ENCODE assay signal across 8 cellular contexts in the genomic region with DNA sequence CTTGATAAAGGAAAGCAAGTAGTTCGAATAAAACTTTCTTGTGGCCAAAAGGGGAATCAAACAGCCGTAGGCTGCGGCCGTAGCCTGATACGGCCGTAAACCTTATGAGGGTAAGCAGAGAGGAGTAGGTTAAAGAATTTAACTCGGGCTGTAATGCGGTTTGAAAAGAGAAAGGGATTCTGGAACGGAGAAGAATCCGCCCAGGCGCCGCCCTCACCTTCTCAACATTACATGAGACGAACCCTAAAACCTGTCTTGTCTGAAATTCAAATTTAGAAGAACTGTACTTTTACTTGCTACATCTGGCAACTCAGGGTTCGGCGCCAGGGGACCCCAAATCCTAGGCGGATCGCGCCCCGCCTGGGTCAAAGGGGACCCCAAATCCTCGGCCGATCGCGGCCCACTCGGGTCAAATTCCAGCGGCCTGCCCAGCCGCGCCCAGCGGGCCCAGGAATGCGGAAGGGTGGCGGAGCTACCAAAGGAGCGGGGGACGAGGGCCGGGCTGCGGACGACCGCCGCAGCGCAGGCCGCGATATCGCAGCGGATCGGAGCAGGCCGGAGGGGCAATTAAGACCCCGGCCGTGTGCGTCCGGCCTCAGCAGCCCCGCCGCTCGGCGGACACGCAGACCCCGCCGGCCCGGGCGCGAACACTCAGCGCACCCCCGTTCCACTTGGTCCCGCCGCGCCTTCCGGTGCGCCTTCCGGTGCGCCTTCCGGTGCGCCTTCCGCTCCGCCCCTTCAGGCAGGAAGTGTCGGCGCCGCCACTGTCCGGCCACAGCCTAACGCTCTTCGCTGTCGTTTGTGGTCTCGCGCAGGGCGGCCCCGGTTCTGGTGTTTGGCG. TPM values are rescaled to one million over a fixed set of nuclear protein-coding genes. Genes with fewer than 3 reads are reported as not detected.
A peak's percentile ranks its signal among the peaks of the same experiment; 100 is the strongest.
DNase-seq lines count a peak whose midpoint lies in the region; ATAC-seq, FAIRE-seq and TF ChIP-seq lines count a peak whose summit lies in the region.

Gene MYL12B, plus strand, starts transcription at position 741 of the 841 bp plus-strand sequence. CDS start 10,766 bp downstream, outside the sequence.

- 0 to 1% methylated on average over 79 to 83 of the region's 83 CpGs for WGBS in pancreas, 2 donors
- 0% methylated on average over 43 to 58 of the region's 83 CpGs for WGBS in tibial nerve, 2 donors

- H3K27me3 ChIP-seq in pancreas (no peaks in the 10 kb centered on the region), tibial nerve (no peaks in the 10 kb centered on the region)

- H3K27ac ChIP-seq in KOPT-K1 (ENCODE audit: low read depth, low read length, poor library complexity, severe bottlenecking), result peak within 1 kb of the TSS; percentile 86
- H3K27ac ChIP-seq in pancreas, result peak within 1 kb of the TSS; percentile 95 to 100 (median 98)
- peak within 1 kb of the TSS; percentile 94 to 98 (median 97) for H3K27ac ChIP-seq in tibial nerve

- H3K36me3 Mint-ChIP-seq in activated naive CD4-positive, alpha-beta T cell treated with anti-CD3 and anti-CD28 coated beads, Interleukin-2, amount 50 U/mL, for 72 hours, result peaks cover 33 to 43% of the 10 kb centered on the region in 2 donors

- H3K4me3 ChIP-seq in pancreas, result peak within 1 kb of the TSS; percentile 81 to 91 (median 85)
- peak within 1 kb of the TSS; percentile 77 to 98 (median 88) for H3K4me3 ChIP-seq in tibial nerve

- intact Hi-C loops in head of caudate nucleus (cut with DNase I) (no loop called here), pancreas (cut with DNase I) (no loop called here)

- DNase-seq in G401 (ENCODE audit: low spot score) (peak; percentile 76), SKM-1 (lab: John Stamatoyannopoulos, UW; ENCODE audit: unreplicated experiment) (peak; percentile 73), head of caudate nucleus (peak; percentile 57 to 92 (median 84)), pancreas (peak; percentile 69 to 91 (median 78)), tibial nerve (ENCODE audit: low spot score in 2 of 2) (peak; percentile 65 to 70)
- DNase-seq in activated naive CD4-positive, alpha-beta T cell treated with anti-CD3 and anti-CD28 coated beads, Interleukin-2, amount 50 U/mL, for 72 hours (ENCODE audit: low spot score in 2 of 2), result peak; percentile 74 to 86

- H3K9me3 Mint-ChIP-seq in activated naive CD4-positive, alpha-beta T cell treated with anti-CD3 and anti-CD28 coated beads, Interleukin-2, amount 50 U/mL, for 72 hours, result no peaks in the 10 kb centered on the region

- peak in 1 of 2 donors; percentile 96 for TF ChIP-seq EP300 in tibial nerve (IDR thresholded peaks at IDR 0.05)

- H3K9me3 ChIP-seq in KOPT-K1 (ENCODE audit: insufficient read depth, low read length, poor library complexity, severe bottlenecking), result no peaks in the 10 kb centered on the region
- no peaks in the 10 kb centered on the region for H3K9me3 ChIP-seq in pancreas
- no peaks in the 10 kb centered on the region for H3K9me3 ChIP-seq in tibial nerve

- in situ Hi-C loops in G401 (cut with HindIII; ENCODE audit: low sequenced_read_pairs), result no loop called here

- H3K4me1 ChIP-seq in pancreas (peaks cover 23 to 55% (median 49%) of the 10 kb centered on the region in 3 donors), tibial nerve (peaks cover 0 to 65% (median 41%) of the 10 kb centered on the region in 4 donors)

- peak; percentile 83 for ATAC-seq in GM21786 (IDR thresholded peaks at IDR 0.05; ENCODE audit: unreplicated experiment)
- ATAC-seq in activated naive CD4-positive, alpha-beta T cell treated with anti-CD3 and anti-CD28 coated beads, Interleukin-2, amount 50 U/mL, for 72 hours, result peak; percentile 87 to 89
- ATAC-seq in pancreas, result peak; percentile 83 to 92 (median 89)

- TF ChIP-seq POLR2A in tibial nerve (IDR thresholded peaks at IDR 0.05), result peak; percentile 63 to 66

- no peak for FAIRE-seq in pancreas (lab: Jason Lieb, UNC)

- no peak for TF ChIP-seq CTCF in pancreas (IDR thresholded peaks at IDR 0.05)
- TF ChIP-seq CTCF in tibial nerve (IDR thresholded peaks at IDR 0.05), result peak in 3 of 5 experiments; percentile 5 to 75 (median 44)

- H3K36me3 ChIP-seq in KOPT-K1 (ENCODE audit: insufficient read depth, low read length) (peaks cover 21% of the 10 kb centered on the region), pancreas (no peaks in the 10 kb centered on the region), tibial nerve (peaks cover 0 to 28% (median 6%) of the 10 kb centered on the region in 3 donors)

- peak within 1 kb of the TSS; percentile 98 for H3K27ac Mint-ChIP-seq in activated naive CD4-positive, alpha-beta T cell treated with anti-CD3 and anti-CD28 coated beads, Interleukin-2, amount 50 U/mL, for 72 hours

RNA-seq across cellular contexts. Expression of gene MYL12B, which starts in this region (rescaled TPM):
- total RNA-seq in G401 (2014; rRNA removed; shearing (Covaris generic)), result 803 and 820 TPM in 2 replicates
- 100 to 1,000 TPM; 294 to 358 TPM for total RNA-seq in activated naive CD4-positive, alpha-beta T cell treated with anti-CD3 and anti-CD28 coated beads, Interleukin-2, amount 50 U/mL, for 72 hours
- total RNA-seq in pancreas, result 100 to 1,000 TPM in 2 of 6 donors, 10 to 100 TPM in 4; 63.0 to 195 (median 82.7) TPM
- polyA plus RNA-seq in pancreas, result 100 to 1,000 TPM; 198 to 208 TPM
- 100 to 1,000 TPM; 244 to 321 (median 281) TPM for total RNA-seq in tibial nerve

Comparison
In these comparisons a context has a peak if more than half of its experiments do, and no peak if none do; other contexts are left out.
1. Peak in every context shown above with its lines: DNase-seq, ATAC-seq, H3K4me3 ChIP-seq and H3K27ac ChIP-seq.
2. CTCF ChIP-seq: peak in tibial nerve (3 of 5); none in pancreas (0 of 4).